ENCODE assay signal across 21 cellular contexts in genomic region chr7:85764034-85764433, GRCh38.
DNase-seq lines count a peak whose midpoint lies in the region; ATAC-seq, FAIRE-seq and TF ChIP-seq lines count a peak whose summit lies in the region.
"Had no signal": no experiment of that assay in that cellular context is flagged by ENCODE, and none has a peak within 500 bp of the region (broad histone marks: within the 10 kb centered on the region; RNA-seq: fewer than 3 reads in every experiment).

No MANE protein-coding gene starts in this region.

- H3K9ac ChIP-seq in Karpas-422 (ENCODE audit: low read length) = no peak overlapping the region
- H3K9ac ChIP-seq: BLaER1 treated with 17β-estradiol and CSF1 and Interleukin-3, amounts not matched to agents 10 nM and 100 nM had no signal

- intact Hi-C loops in left colon (cut with DNase I, micrococcal nuclease) = no loop called here

- H3K36me3 ChIP-seq in small intestine (ENCODE audit: control insufficient read depth in 2 of 2, insufficient read depth in 2 of 2, low read length in 2 of 2) = no peaks in the 10 kb centered on the region
- H3K36me3 ChIP-seq in Karpas-422 (ENCODE audit: insufficient read depth, low read length) = no peaks in the 10 kb centered on the region
- H3K36me3 ChIP-seq: BLaER1 treated with 17β-estradiol and CSF1 and Interleukin-3, amounts not matched to agents 10 nM and 100 nM had no signal

- H3K9me3 ChIP-seq in small intestine (ENCODE audit: control insufficient read depth, low read depth) (no peaks in the 10 kb centered on the region), Karpas-422 (ENCODE audit: low read length) (peaks cover 3% of the 10 kb centered on the region; the same call in 1 of the 2 replicates)
- H3K9me3 ChIP-seq: A549 had no signal

- no peak overlapping the region for H3K4me3 ChIP-seq in small intestine (ENCODE audit: low read depth in 1 of 2, low read length in 2 of 2)
- no peak overlapping the region for H3K4me3 ChIP-seq in Karpas-422 (ENCODE audit: low read length)
- H3K4me3 ChIP-seq: A549; BLaER1 treated with 17β-estradiol and CSF1 and Interleukin-3, amounts not matched to agents 10 nM and 100 nM had no signal

- no peaks in the 10 kb centered on the region for H3K79me2 ChIP-seq in Karpas-422 (ENCODE audit: low read length)

- no peak for TF ChIP-seq CTCF in 22Rv1 (IDR thresholded peaks at IDR 0.05)

- FAIRE-seq in small intestine (lab: Jason Lieb, UNC) = no peak
- FAIRE-seq: A549, D721Med, G401.6, GM12891, GM19239 had no signal

- no peak overlapping the region for H2AFZ ChIP-seq in Karpas-422 (ENCODE audit: low read length)

- DNase-seq in NCI-H69 (lab: John Stamatoyannopoulos, UW) = peak; percentile 10
- DNase-seq in left colon = no peak
- no peak for DNase-seq in small intestine
- no peak for DNase-seq in Karpas-422
- DNase-seq in UCSD-AML1 (lab: John Stamatoyannopoulos, UW; ENCODE audit: unreplicated experiment) = no peak
- DNase-seq: 8988T; AML-193; Caco-2; Calu3; CD4-positive, alpha-beta T cell; CD8-positive, alpha-beta T cell; DMS79 treated with DMSO at 0.1 percent for 48 hours; GF-D8 had no signal

- WGBS in small intestine, 3 donors = 45 to 59% (median 54%) methylated on average over 2 of the region's 2 CpGs

- no peaks in the 10 kb centered on the region for H3K27me3 ChIP-seq in small intestine (ENCODE audit: control insufficient read depth in 2 of 2, insufficient read depth in 2 of 2, low read length in 2 of 2)
- no peaks in the 10 kb centered on the region for H3K27me3 ChIP-seq in Karpas-422 (ENCODE audit: low read length)
- H3K27me3 ChIP-seq: BLaER1 treated with 17β-estradiol and CSF1 and Interleukin-3, amounts not matched to agents 10 nM and 100 nM had no signal

- no peaks in the 10 kb centered on the region for H3K9me2 ChIP-seq in Karpas-422 (replicated peaks; ENCODE audit: insufficient read depth, low read length)

- H3K27ac ChIP-seq in 22Rv1 = peak overlapping the region; percentile 54
- H3K27ac ChIP-seq in small intestine (ENCODE audit: low read depth in 1 of 2, low read length in 1 of 2) = no peak overlapping the region
- H3K27ac ChIP-seq in Karpas-422 (ENCODE audit: low read length) = no peak overlapping the region
- H3K27ac ChIP-seq: A549; BLaER1 treated with 17β-estradiol and CSF1 and Interleukin-3, amounts not matched to agents 10 nM and 100 nM; C4-2B had no signal

- ATAC-seq in left colon = peak; percentile 52
- ATAC-seq: A549; CD8-positive, alpha-beta T cell had no signal

- H3K4me2 ChIP-seq in Karpas-422 (ENCODE audit: low read depth, low read length, poor library complexity, severe bottlenecking) = no peak overlapping the region
- H3K4me2 ChIP-seq: A549; BLaER1 treated with 17β-estradiol and CSF1 and Interleukin-3, amounts not matched to agents 10 nM and 100 nM had no signal

- H4K20me1 ChIP-seq in Karpas-422 (ENCODE audit: insufficient read depth, low read depth, low read length) = no peaks in the 10 kb centered on the region
- H4K20me1 ChIP-seq: BLaER1 treated with 17β-estradiol and CSF1 and Interleukin-3, amounts not matched to agents 10 nM and 100 nM had no signal

- H3K4me1 ChIP-seq in small intestine (ENCODE audit: control insufficient read depth in 2 of 2, insufficient read depth in 1 of 2, low read depth in 1 of 2, low read length in 1 of 2) = no peaks in the 10 kb centered on the region
- H3K4me1 ChIP-seq in Karpas-422 (ENCODE audit: low read length) = no peaks in the 10 kb centered on the region
- H3K4me1 ChIP-seq: A549; BLaER1 treated with 17β-estradiol and CSF1 and Interleukin-3, amounts not matched to agents 10 nM and 100 nM had no signal
